Comparison of ENCODE assay signal across 21 cellular contexts in the genomic region with DNA sequence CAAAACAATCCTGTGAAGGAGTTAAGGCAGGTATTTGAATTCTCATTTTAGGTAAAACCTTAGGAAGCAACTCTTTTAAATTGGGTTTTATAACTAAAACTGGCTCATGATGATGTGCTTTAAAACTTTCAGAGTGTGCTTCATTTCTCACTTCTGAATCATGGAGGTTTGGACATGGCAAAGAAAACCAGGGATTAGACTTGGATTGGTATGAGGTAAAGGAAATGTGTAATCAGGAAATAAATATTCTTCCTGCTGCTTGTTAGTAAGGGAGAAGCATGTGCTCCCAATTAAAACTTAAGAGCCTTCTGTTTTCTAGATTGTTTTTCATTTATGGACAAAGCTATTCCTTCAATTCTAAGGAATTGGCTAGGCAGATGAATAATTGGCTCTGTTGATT. TPM values are rescaled to one million over a fixed set of nuclear protein-coding genes. Genes with fewer than 3 reads are reported as not detected.
A peak's percentile ranks its signal among the peaks of the same experiment; 100 is the strongest.
DNase-seq lines count a peak whose midpoint lies in the region; ATAC-seq and TF ChIP-seq lines count a peak whose summit lies in the region.
"Had no signal": no experiment of that assay in that cellular context is flagged by ENCODE, and none has a peak within 500 bp of the region (broad histone marks: within the 10 kb centered on the region; RNA-seq: fewer than 3 reads in every experiment).

No MANE protein-coding gene starts in this region.

- no peaks in the 10 kb centered on the region for H4K20me1 ChIP-seq in osteoblast (ENCODE audit: insufficient read depth, low read length)

- DNase-seq in BJ (ENCODE audit: low read depth) (peak; percentile 66), RPMI7951 (ENCODE audit: low read depth) (peak; percentile 24), epithelial cell of esophagus (ENCODE audit: low read depth) (peak; percentile 64), osteoblast (ENCODE audit: insufficient read length, low spot score, missing footprints) (peak; percentile 66), prostate gland (ENCODE audit: low spot score) (no peak)
- DNase-seq in activated CD4-positive, alpha-beta T cell treated with anti-CD3 and anti-CD28 coated beads for 1 hour, result no peak
- DNase-seq: activated CD4-positive, alpha-beta T cell treated with anti-CD3 and anti-CD28 coated beads, Interleukin-2, amount 50 U/mL, for 48 hours; aorta; effector memory CD4-positive, alpha-beta T cell; GF-D8; H9; heart right ventricle; naive B cell; NCI-H1930; NCI-H748 treated with DMSO at 0.1 percent for 48 hours; retina; RPMI8226; T-helper 2 cell; upper lobe of right lung had no signal

- no peak overlapping the region for H2AFZ ChIP-seq in osteoblast (ENCODE audit: low read length)

- ATAC-seq in HG02588 (IDR thresholded peaks at IDR 0.05; ENCODE audit: unreplicated experiment) (no peak), GM21381 (IDR thresholded peaks at IDR 0.05; ENCODE audit: unreplicated experiment) (no peak)
- ATAC-seq: upper lobe of right lung had no signal

- CTCF ChIA-PET in BJ (lab: Yijun Ruan, JAX), result interaction anchor here (0.9 to 2.7 kb wide), 2 partner anchors 25 to 56 kb away, joined by 4 to 10 read pairs; no protein-coding TSS in a partner anchor

- peaks cover 35% of the 10 kb centered on the region for H3K4me1 ChIP-seq in osteoblast (ENCODE audit: insufficient read depth, low read length)
- no peaks in the 10 kb centered on the region for H3K4me1 ChIP-seq in prostate gland (replicated peaks)

- peak overlapping the region; percentile 10 for H3K4me2 ChIP-seq in osteoblast (ENCODE audit: insufficient read depth, low read length)

- no peaks in the 10 kb centered on the region for H3K79me2 ChIP-seq in osteoblast (ENCODE audit: insufficient read depth, low read length)

- H3K27me3 ChIP-seq in BJ (ENCODE audit: control insufficient read depth, insufficient read depth, low read length) (no peaks in the 10 kb centered on the region), osteoblast (ENCODE audit: insufficient read depth, low read length) (no peaks in the 10 kb centered on the region), prostate gland (replicated peaks; ENCODE audit: insufficient read depth) (no peaks in the 10 kb centered on the region)
- H3K27me3 ChIP-seq: heart right ventricle, upper lobe of right lung had no signal

- POLR2A ChIA-PET in BJ (lab: Charles Lee), result interaction anchor here (0.8 kb wide), 1 partner anchor 205 kb away, joined by 6 read pairs; a partner anchor contains a TSS

- TF ChIP-seq CTCF in BJ (IDR thresholded peaks at IDR 0.05; ENCODE audit: insufficient read depth, low read depth, low read length) (no peak), epithelial cell of esophagus (IDR thresholded peaks at IDR 0.05; ENCODE audit: insufficient read depth, low read depth, low read length, missing control alignments) (no peak), osteoblast (IDR thresholded peaks at IDR 0.05; ENCODE audit: extremely low read depth, low read depth, low read length) (no peak), prostate gland (IDR thresholded peaks at IDR 0.05) (no peak)

- H3K9me3 ChIP-seq in osteoblast (ENCODE audit: low read depth, low read length), result no peaks in the 10 kb centered on the region
- H3K9me3 ChIP-seq in prostate gland, result no peaks in the 10 kb centered on the region
- H3K9me3 ChIP-seq: heart right ventricle, upper lobe of right lung had no signal

- peak overlapping the region; percentile 59 for H3K27ac ChIP-seq in osteoblast (ENCODE audit: low read depth, low read length)
- H3K27ac ChIP-seq in prostate gland, result no peak overlapping the region
- H3K27ac ChIP-seq: upper lobe of right lung had no signal

- H3K4me3 ChIP-seq in BJ (ENCODE audit: low read depth, low read length), result no peak overlapping the region
- H3K4me3 ChIP-seq in epithelial cell of esophagus (ENCODE audit: low read length), result no peak overlapping the region
- H3K4me3 ChIP-seq in osteoblast (ENCODE audit: insufficient read depth, low read length), result no peak overlapping the region
- H3K4me3 ChIP-seq in prostate gland, result no peak overlapping the region
- H3K4me3 ChIP-seq: heart right ventricle, upper lobe of right lung had no signal

- H3K36me3 ChIP-seq in BJ (ENCODE audit: control insufficient read depth, insufficient read depth, low read length) (no peaks in the 10 kb centered on the region), osteoblast (ENCODE audit: insufficient read depth, low read length) (no peaks in the 10 kb centered on the region), prostate gland (no peaks in the 10 kb centered on the region)

- TF ChIP-seq POLR2A in prostate gland (IDR thresholded peaks at IDR 0.05), result no peak

- intact Hi-C loops in prostate gland (cut with DNase I), result no loop called here

RNA-seq across cellular contexts. Expression of a gene that starts 57.4 kb away (rescaled TPM):
- 7.3 and 9.1 TPM in 2 replicates for polyA plus RNA-seq in BJ (2011; rRNA removed)
- 5.9 and 7.9 TPM in 2 replicates for polyA minus RNA-seq in BJ (2011; rRNA and poly(A)+ RNA removed)
- 11.5 and 13.1 TPM in 2 replicates for total RNA-seq in RPMI7951 (2014; rRNA removed; shearing (Covaris generic))
- total RNA-seq in osteoblast, result 15.6 and 19.2 TPM in 2 replicates
- 10 to 100 TPM; 15.1 to 17.1 TPM for total RNA-seq in prostate gland

Comparison
In these comparisons a context has a peak if more than half of its experiments do, and no peak if none do; other contexts are left out.
1. DNase-seq: peak in BJ (single experiment), RPMI7951 (single experiment), epithelial cell of esophagus (single experiment) and osteoblast (single experiment); none in activated CD4-positive, alpha-beta T cell treated with anti-CD3 and anti-CD28 coated beads for 1 hour (single experiment) and prostate gland (single experiment).